ENCODE assay signal across 22 cellular contexts in genomic region chr18:7624697-7625096, GRCh38.
"Had no signal": no experiment of that assay in that cellular context is flagged by ENCODE, and none has a peak within 500 bp of the region (broad histone marks: within the 10 kb centered on the region; RNA-seq: fewer than 3 reads in every experiment).

No MANE protein-coding gene starts in this region.

- H3K36me3 Mint-ChIP-seq: memory B cell; mesothelial cell of epicardium; naive thymus-derived CD4-positive, alpha-beta T cell; neural progenitor cell had no signal

- H3K27me3 Mint-ChIP-seq: memory B cell; stimulated activated naive CD8-positive, alpha-beta T cell treated with anti-CD3 and anti-CD28 coated beads, Interleukin-15, amount 100 ng/mL, for 72 hours had no signal

- H3K4me3 Mint-ChIP-seq: memory B cell; mesothelial cell of epicardium; naive thymus-derived CD4-positive, alpha-beta T cell; nephron; neural progenitor cell; stimulated activated naive CD8-positive, alpha-beta T cell treated with anti-CD3 and anti-CD28 coated beads, Interleukin-15, amount 100 ng/mL, for 72 hours had no signal

- H3K27ac ChIP-seq: dorsolateral prefrontal cortex, gastrocnemius medialis, hepatocyte, neural progenitor cell, suprapubic skin, transverse colon had no signal

- ATAC-seq: gastrocnemius medialis; left lobe of liver; naive thymus-derived CD4-positive, alpha-beta T cell; sciatic nerve; stimulated activated naive CD8-positive, alpha-beta T cell treated with anti-CD3 and anti-CD28 coated beads, Interleukin-15, amount 100 ng/mL, for 72 hours had no signal

- DNase-seq: dorsolateral prefrontal cortex; effector CD4-positive, alpha-beta T cell; foreskin fibroblast; gastrocnemius medialis; heart left ventricle; kidney; naive thymus-derived CD4-positive, alpha-beta T cell; stimulated activated CD4-positive, alpha-beta T cell treated with anti-CD3 and anti-CD28 coated beads, Interleukin-12 subunit alpha, Interleukin-12 subunit beta, amount 100 ng/mL, for 4 hours; stimulated activated CD4-positive, alpha-beta T cell treated with anti-CD3 and anti-CD28 coated beads, Interleukin-1b, Interleukin-23, amount 100 ng/mL, for 48 hours; stimulated activated CD4-positive, alpha-beta T cell treated with anti-CD3 and anti-CD28 coated beads, Interleukin-4, amount 100 ng/mL, for 1 hour; stimulated activated CD8-positive, alpha-beta memory T cell treated with anti-CD3 and anti-CD28 coated beads, Interleukin-4, amount 100 ng/mL, for 48 hours; stimulated activated naive CD4-positive, alpha-beta T cell; stimulated activated naive CD8-positive, alpha-beta T cell treated with anti-CD3 and anti-CD28 coated beads, Interleukin-15, amount 100 ng/mL, for 72 hours; transverse colon had no signal

- H3K4me1 Mint-ChIP-seq: memory B cell; naive thymus-derived CD4-positive, alpha-beta T cell; stimulated activated naive CD8-positive, alpha-beta T cell treated with anti-CD3 and anti-CD28 coated beads, Interleukin-15, amount 100 ng/mL, for 72 hours had no signal

- H3K9me3 Mint-ChIP-seq: memory B cell; mesothelial cell of epicardium; nephron; neural progenitor cell; stimulated activated naive CD8-positive, alpha-beta T cell treated with anti-CD3 and anti-CD28 coated beads, Interleukin-15, amount 100 ng/mL, for 72 hours had no signal

- H3K27ac Mint-ChIP-seq: memory B cell; mesothelial cell of epicardium; naive thymus-derived CD4-positive, alpha-beta T cell; nephron; neural progenitor cell; stimulated activated naive CD8-positive, alpha-beta T cell treated with anti-CD3 and anti-CD28 coated beads, Interleukin-15, amount 100 ng/mL, for 72 hours had no signal
